8 cellular contexts compared by ENCODE assay signal in the genomic region with DNA sequence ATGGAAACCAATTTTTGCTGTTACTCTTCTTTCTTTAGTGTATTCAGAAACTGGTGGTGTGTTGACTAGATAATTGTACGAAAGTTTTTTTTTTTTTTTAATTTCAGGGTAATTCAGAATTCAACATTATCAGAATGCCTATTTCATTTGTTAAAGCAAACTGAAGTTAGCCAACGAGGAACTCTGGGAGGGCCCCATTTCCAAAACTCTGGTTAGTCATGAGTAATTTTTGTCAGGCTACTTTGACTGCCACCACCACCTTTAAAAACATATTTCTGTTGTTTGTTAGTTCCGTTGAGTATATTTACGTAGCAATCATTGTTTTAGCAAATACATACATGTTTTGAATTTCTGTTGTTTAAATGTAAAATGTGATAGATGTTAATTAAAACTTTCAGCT. TPM values are rescaled to one million over a fixed set of nuclear protein-coding genes. Genes with fewer than 3 reads are reported as not detected.
DNase-seq lines count a peak whose midpoint lies in the region; ATAC-seq, FAIRE-seq and TF ChIP-seq lines count a peak whose summit lies in the region.

No MANE protein-coding gene starts in this region.

- POLR2A ChIA-PET in HepG2 (lab: Yijun Ruan, JAX): interaction anchor here (0.8 to 3.7 kb wide), 11 partner anchors 12 to 444 kb away, joined by 3 to 86 read pairs (median 10); partner anchors contain the start of genes ZSCAN12 and ZSCAN16

- TF ChIP-seq RAD21 in HepG2 (CRISPR knock-in tag; IDR thresholded peaks at IDR 0.05): no peak

- H3K9ac ChIP-seq in adipocyte (ENCODE audit: low read length): peak overlapping the region; percentile 95
- H3K9ac ChIP-seq in HepG2 (ENCODE audit: insufficient read depth, low read depth, low read length): peak overlapping the region; percentile 89

- H3K36me3 ChIP-seq in adipocyte (ENCODE audit: control insufficient read depth, insufficient read depth, low read length, severe bottlenecking) (peaks cover 21% of the 10 kb centered on the region), HepG2 (replicated peaks in 1 of 2; ENCODE audit: control insufficient read depth in 1 of 2, insufficient read depth in 2 of 2, low read length in 2 of 2) (peaks cover 4 to 26% of the 10 kb centered on the region in 2 experiments), transverse colon (peaks cover 0 to 13% (median 3%) of the 10 kb centered on the region in 4 donors)

- H3K9me3 Mint-ChIP-seq in activated naive CD4-positive, alpha-beta T cell treated with anti-CD3 and anti-CD28 coated beads, Interleukin-2, amount 10 ng/mL, durations not matched to agents 7 days and 5 days: no peaks in the 10 kb centered on the region

- H3K4me3 ChIP-seq in adipocyte (ENCODE audit: low read length) (peak overlapping the region; percentile 96), HepG2 (replicated peaks in 1 of 3; ENCODE audit: insufficient read depth in 1 of 3, low read depth in 2 of 3, low read length in 3 of 3) (peak overlapping the region; percentile 79 to 98 (median 98)), transverse colon (peak overlapping the region; percentile 69 to 85 (median 79))

- ATAC-seq in HepG2: no peak

- H3K27me3 Mint-ChIP-seq in activated naive CD4-positive, alpha-beta T cell treated with anti-CD3 and anti-CD28 coated beads, Interleukin-2, amount 10 ng/mL, durations not matched to agents 7 days and 5 days: no peaks in the 10 kb centered on the region

- no peak for DNase-seq in activated naive CD4-positive, alpha-beta T cell treated with anti-CD3 and anti-CD28 coated beads, Interleukin-2, amount 10 ng/mL, durations not matched to agents 7 days and 5 days
- DNase-seq in activated naive CD4-positive, alpha-beta T cell (lab: John Stamatoyannopoulos, UW): no peak
- peak; percentile 63 for DNase-seq in adipocyte (ENCODE audit: low read depth)
- no peak for DNase-seq in HepG2 (ENCODE audit: low spot score)
- DNase-seq in transverse colon: no peak
- DNase-seq in frontal cortex (ENCODE audit: low spot score in 2 of 2): no peak
- no peak for DNase-seq in retina
- DNase-seq in SHP77 treated with DMSO at 0.1 percent for 48 hours (lab: John Stamatoyannopoulos, UW): no peak

- no peak overlapping the region for H2AFZ ChIP-seq in HepG2 (ENCODE audit: low read length)

- in situ Hi-C loops in HepG2 (cut with HindIII; ENCODE audit: extremely low pct_ligation_motif_present, low pct_unique_long_range_greater_than_20kb) (loop anchor here (5.0 kb wide), 1 partner anchor 80 kb away; no protein-coding TSS in a partner anchor), transverse colon (cut with MboI; ENCODE audit: low pct_ligation_motif_present in 1 of 4, low pct_unique_long_range_greater_than_20kb in 1 of 4, low sequenced_read_pairs in 3 of 4) (loop anchor here in 2 of 4 donors (5.0 to 25.0 kb wide), 3 partner anchors 72 to 220 kb away; no protein-coding TSS in a partner anchor)

- H3K4me1 ChIP-seq in adipocyte (ENCODE audit: control insufficient read depth, insufficient read depth, low read length): peaks cover 36% of the 10 kb centered on the region
- peaks cover 38% of the 10 kb centered on the region for H3K4me1 ChIP-seq in HepG2 (ENCODE audit: insufficient read depth, low read length)
- peaks cover 9 to 45% (median 22%) of the 10 kb centered on the region in 4 donors for H3K4me1 ChIP-seq in transverse colon

- CTCF ChIA-PET in activated naive CD4-positive, alpha-beta T cell treated with anti-CD3 and anti-CD28 coated beads, Interleukin-2, amount 10 ng/mL, durations not matched to agents 7 days and 5 days (lab: Charles Lee): interaction anchor here (2.5 kb wide), 1 partner anchor 10 kb away, joined by 7 read pairs; no protein-coding TSS in a partner anchor
- CTCF ChIA-PET in HepG2 (lab: Yijun Ruan, JAX; ENCODE audit: low intra/inter-chr PET ratio, low total read pairs): no interaction called here

- intact Hi-C loops in HepG2 (cut with micrococcal nuclease; ENCODE audit: unreplicated experiment) (loop anchor here (5.0 kb wide), 1 partner anchor 445 kb away; a partner anchor contains a TSS), transverse colon (cut with DNase I; ENCODE audit: low total_unique reads) (loop anchor here (10.0 kb wide), 1 partner anchor 112 kb away; the partner anchor contains the start of genes NKAPL and ZKSCAN4)

- no peak for FAIRE-seq in HepG2 (lab: Jason Lieb, UNC)
- FAIRE-seq in frontal cortex (lab: Jason Lieb, UNC): no peak

- TF ChIP-seq POLR2A in HepG2 (IDR thresholded peaks at IDR 0.05; ENCODE audit: insufficient read depth in 1 of 2, low read depth in 2 of 2, low read length in 2 of 2): no peak
- no peak for TF ChIP-seq POLR2A in transverse colon (IDR thresholded peaks at IDR 0.05)

- peaks cover 24% of the 10 kb centered on the region for H3K36me3 Mint-ChIP-seq in activated naive CD4-positive, alpha-beta T cell treated with anti-CD3 and anti-CD28 coated beads, Interleukin-2, amount 10 ng/mL, durations not matched to agents 7 days and 5 days

- WGBS in HepG2 (ENCODE audit: low lambda C conversion rate): 4% methylated on average over 4 of the region's 4 CpGs
- WGBS in transverse colon (ENCODE audit: low coverage in 1 of 2), 2 donors: 12 to 14% methylated on average over 3 to 4 of the region's 4 CpGs

- H4K20me1 ChIP-seq in HepG2 (ENCODE audit: insufficient read depth, low read length): peaks cover 9% of the 10 kb centered on the region

- no TSS peak for BruUV-seq in HepG2 (replicated peaks; lab: Mats Ljungman, UMichigan)

- peaks cover 65% of the 10 kb centered on the region for H3K4me1 Mint-ChIP-seq in activated naive CD4-positive, alpha-beta T cell treated with anti-CD3 and anti-CD28 coated beads, Interleukin-2, amount 10 ng/mL, durations not matched to agents 7 days and 5 days

- peak overlapping the region; percentile 78 for H3K27ac ChIP-seq in HepG2 (ENCODE audit: extremely low read length, insufficient read depth, low read length)
- H3K27ac ChIP-seq in transverse colon: peak overlapping the region in 2 of 4 donors; percentile 64 to 82

- H3K79me2 ChIP-seq in HepG2 (ENCODE audit: insufficient read depth, low read length): peaks cover 31% of the 10 kb centered on the region

- H3K27me3 ChIP-seq in adipocyte (replicated peaks; ENCODE audit: control insufficient read depth, insufficient read depth, low read length) (no peaks in the 10 kb centered on the region), HepG2 (ENCODE audit: control insufficient read depth in 1 of 2, insufficient read depth in 2 of 2, low read length in 2 of 2) (no peaks in the 10 kb centered on the region; a peak in 1 of 5 replicates), transverse colon (no peaks in the 10 kb centered on the region)

- H3K27ac Mint-ChIP-seq in activated naive CD4-positive, alpha-beta T cell treated with anti-CD3 and anti-CD28 coated beads, Interleukin-2, amount 10 ng/mL, durations not matched to agents 7 days and 5 days: peak overlapping the region; percentile 87

- peak overlapping the region; percentile 87 for H3K4me3 Mint-ChIP-seq in activated naive CD4-positive, alpha-beta T cell treated with anti-CD3 and anti-CD28 coated beads, Interleukin-2, amount 10 ng/mL, durations not matched to agents 7 days and 5 days

- peak overlapping the region; percentile 80 for H3K4me2 ChIP-seq in HepG2 (ENCODE audit: low read depth, low read length)

- TF ChIP-seq EP300 in HepG2 (IDR thresholded peaks at IDR 0.05; ENCODE audit: low read depth in 2 of 2, low read length in 2 of 2): no peak
- TF ChIP-seq EP300 in HepG2 (CRISPR knock-in tag; IDR thresholded peaks at IDR 0.05; ENCODE audit: borderline replicate concordance): no peak
- no peak for TF ChIP-seq EP300 in transverse colon (IDR thresholded peaks at IDR 0.05; ENCODE audit: low read depth)

- no peak for TF ChIP-seq CTCF in HepG2 (CRISPR knock-in tag; IDR thresholded peaks at IDR 0.05)
- TF ChIP-seq CTCF in transverse colon (IDR thresholded peaks at IDR 0.05): no peak

- H3K9me3 ChIP-seq in adipocyte (ENCODE audit: control insufficient read depth, low read length) (no peaks in the 10 kb centered on the region), HepG2 (ENCODE audit: low read length) (no peaks in the 10 kb centered on the region), transverse colon (no peaks in the 10 kb centered on the region)

RNA-seq across cellular contexts. Expression of gene ZKSCAN8, which starts 0.8 kb away (rescaled TPM):
- total RNA-seq in HepG2 (2016; rRNA removed; fragmentation: Illumina TruSeq; extraction: Trizol): 20.9 and 36.1 TPM in 2 replicates
- 1.4 and 2.6 TPM in 2 replicates for total RNA-seq in HepG2 (2016; cell fraction: cytosol; rRNA removed; fragmentation: Illumina TruSeq; extraction: Trizol; ENCODE audit: low read depth)
- total RNA-seq in HepG2 (2016; cell fraction: insoluble cytoplasmic fraction; rRNA removed; fragmentation: Illumina TruSeq; extraction: Trizol): 18.7 and 32.4 TPM in 2 replicates
- total RNA-seq in HepG2 (2016; cell fraction: membrane; rRNA removed; fragmentation: Illumina TruSeq; extraction: Trizol): 7.0 and 9.3 TPM in 2 replicates
- total RNA-seq in HepG2 (2016; cell fraction: nucleus; rRNA removed; fragmentation: Illumina TruSeq; extraction: Trizol): 36.9 and 37.1 TPM in 2 replicates
- polyA plus RNA-seq in HepG2 (2011; rRNA removed): 10.8 and 12.4 TPM in 2 replicates
- polyA plus RNA-seq in HepG2 (2011; cell fraction: cytosol; rRNA removed): 4.4 and 7.8 TPM in 2 replicates
- 36.6 and 48.8 TPM in 2 replicates for polyA plus RNA-seq in HepG2 (2011; cell fraction: nucleus; rRNA removed)
- polyA plus RNA-seq in HepG2 (2012): 20.0 and 21.0 TPM in 2 replicates
- polyA plus RNA-seq in HepG2 (2016; cell fraction: cytosol; fragmentation: Illumina TruSeq; extraction: Trizol; ENCODE audit: low read depth): 0.40 and 0.46 TPM in 2 replicates
- polyA plus RNA-seq in HepG2 (2016; cell fraction: insoluble cytoplasmic fraction; fragmentation: Illumina TruSeq; extraction: Trizol; ENCODE audit: low read depth): 18.2 and 19.7 TPM in 2 replicates
- polyA plus RNA-seq in HepG2 (2016; cell fraction: membrane; fragmentation: Illumina TruSeq; extraction: Trizol; ENCODE audit: low read depth): 1.6 and 2.0 TPM in 2 replicates
- polyA plus RNA-seq in HepG2 (2016; cell fraction: nucleus; fragmentation: Illumina TruSeq; extraction: Trizol; ENCODE audit: insufficient read depth, low read depth): 42.0 and 45.6 TPM in 2 replicates
- polyA minus RNA-seq in HepG2 (2011; rRNA and poly(A)+ RNA removed; ENCODE audit: low replicate concordance): 16.6 and 22.5 TPM in 2 replicates
- 21.0 and 24.8 TPM in 2 replicates for polyA minus RNA-seq in HepG2 (2011; cell fraction: cytosol; rRNA and poly(A)+ RNA removed)
- 49.2 and 60.8 TPM in 2 replicates for polyA minus RNA-seq in HepG2 (2011; cell fraction: nucleus; rRNA and poly(A)+ RNA removed)
- 10 to 100 TPM; 12.3 to 37.0 (median 15.5) TPM for total RNA-seq in transverse colon
- total RNA-seq in frontal cortex: 15.9 TPM

RNA-seq across cellular contexts. Expression of gene ZSCAN16, which starts 18.0 kb away (rescaled TPM):
- 12.7 and 13.4 TPM in 2 replicates for total RNA-seq in HepG2 (2016; rRNA removed; fragmentation: Illumina TruSeq; extraction: Trizol)
- total RNA-seq in HepG2 (2016; cell fraction: cytosol; rRNA removed; fragmentation: Illumina TruSeq; extraction: Trizol; ENCODE audit: low read depth): 5.3 and 5.8 TPM in 2 replicates
- total RNA-seq in HepG2 (2016; cell fraction: insoluble cytoplasmic fraction; rRNA removed; fragmentation: Illumina TruSeq; extraction: Trizol): 12.9 and 16.5 TPM in 2 replicates
- 6.3 and 10.0 TPM in 2 replicates for total RNA-seq in HepG2 (2016; cell fraction: membrane; rRNA removed; fragmentation: Illumina TruSeq; extraction: Trizol)
- 12.2 and 14.1 TPM in 2 replicates for total RNA-seq in HepG2 (2016; cell fraction: nucleus; rRNA removed; fragmentation: Illumina TruSeq; extraction: Trizol)
- polyA plus RNA-seq in HepG2 (2011; rRNA removed): 5.7 and 6.7 TPM in 2 replicates
- 3.2 and 3.8 TPM in 2 replicates for polyA plus RNA-seq in HepG2 (2011; cell fraction: cytosol; rRNA removed)
- polyA plus RNA-seq in HepG2 (2011; cell fraction: nucleus; rRNA removed): 6.4 and 10.4 TPM in 2 replicates
- polyA plus RNA-seq in HepG2 (2012): 6.3 and 6.6 TPM in 2 replicates
- polyA plus RNA-seq in HepG2 (2016; cell fraction: cytosol; fragmentation: Illumina TruSeq; extraction: Trizol; ENCODE audit: low read depth): 2.4 and 2.5 TPM in 2 replicates
- 11.7 and 12.1 TPM in 2 replicates for polyA plus RNA-seq in HepG2 (2016; cell fraction: insoluble cytoplasmic fraction; fragmentation: Illumina TruSeq; extraction: Trizol; ENCODE audit: low read depth)
- 3.3 and 3.8 TPM in 2 replicates for polyA plus RNA-seq in HepG2 (2016; cell fraction: membrane; fragmentation: Illumina TruSeq; extraction: Trizol; ENCODE audit: low read depth)
- polyA plus RNA-seq in HepG2 (2016; cell fraction: nucleus; fragmentation: Illumina TruSeq; extraction: Trizol; ENCODE audit: insufficient read depth, low read depth): 14.2 and 14.4 TPM in 2 replicates
- polyA minus RNA-seq in HepG2 (2011; rRNA and poly(A)+ RNA removed; ENCODE audit: low replicate concordance): 2.9 and 4.3 TPM in 2 replicates
- polyA minus RNA-seq in HepG2 (2011; cell fraction: cytosol; rRNA and poly(A)+ RNA removed): 1.1 and 2.6 TPM in 2 replicates
- polyA minus RNA-seq in HepG2 (2011; cell fraction: nucleus; rRNA and poly(A)+ RNA removed): 13.9 and 21.8 TPM in 2 replicates
- 10 to 100 TPM in 1 of 4 donors, 1 to 10 TPM in 2, not detected in 1; 7.5 to 19.5 (median 9.5) TPM for total RNA-seq in transverse colon
- 14.3 TPM for total RNA-seq in frontal cortex
